In genomic region chr9:131590907-131591844, GRCh38 we compare ENCODE assay signal across 8 cellular contexts. TPM values are rescaled to one million over a fixed set of nuclear protein-coding genes. Genes with fewer than 3 reads are reported as not detected.
DNase-seq lines count a peak whose midpoint lies in the region; ATAC-seq and TF ChIP-seq lines count a peak whose summit lies in the region.

No MANE protein-coding gene starts in this region.

- no peak overlapping the region for H3K27ac ChIP-seq in adrenal gland
- H3K27ac ChIP-seq in left ventricle myocardium inferior (replicated peaks), result peak overlapping the region; percentile 16
- no peak overlapping the region for H3K27ac ChIP-seq in sigmoid colon

- TF ChIP-seq EP300 in sigmoid colon (IDR thresholded peaks at IDR 0.05), result no peak

- no peak overlapping the region for H3K4me3 ChIP-seq in adrenal gland
- no peak overlapping the region for H3K4me3 ChIP-seq in left ventricle myocardium inferior
- no peak overlapping the region for H3K4me3 ChIP-seq in sigmoid colon

- intact Hi-C loops in adrenal gland (cut with DNase I), result loop anchor here (2.0 kb wide), 1 partner anchor 150 kb away; the partner anchor contains the start of gene RAPGEF1 (in 2 of the 2)
- intact Hi-C loops in left ventricle myocardium inferior (cut with micrococcal nuclease), result loop anchor here (5.0 kb wide), 1 partner anchor 151 kb away; the partner anchor contains the start of gene RAPGEF1
- intact Hi-C loops in sigmoid colon (cut with DNase I), result loop anchor here (1.0 kb wide), 1 partner anchor 149 kb away; the partner anchor contains the start of gene RAPGEF1

- H3K9me3 ChIP-seq in adrenal gland (replicated peaks in 1 of 3) (no peaks in the 10 kb centered on the region), left ventricle myocardium inferior (replicated peaks) (no peaks in the 10 kb centered on the region), sigmoid colon (no peaks in the 10 kb centered on the region)

- peak; percentile 56 for DNase-seq in NCI-H1436 (lab: John Stamatoyannopoulos, UW)
- DNase-seq in NCI-H1436 treated with DMSO at 0.1 percent for 48 hours (lab: John Stamatoyannopoulos, UW), result no peak
- peak; percentile 52 for DNase-seq in NCI-H1105 treated with DMSO at 0.1 percent for 48 hours (lab: John Stamatoyannopoulos, UW)
- peak; percentile 49 to 78 (median 68) for DNase-seq in T-helper 2 cell
- DNase-seq in adrenal gland, result peak; percentile 77 to 92 (median 87)
- peak; percentile 83 for DNase-seq in left ventricle myocardium inferior
- DNase-seq in sigmoid colon, result peak; percentile 87

- no peaks in the 10 kb centered on the region for H3K27me3 ChIP-seq in adrenal gland
- H3K27me3 ChIP-seq in left ventricle myocardium inferior (ENCODE audit: low read depth), result no peaks in the 10 kb centered on the region
- no peaks in the 10 kb centered on the region for H3K27me3 ChIP-seq in sigmoid colon

- H3K4me1 ChIP-seq in adrenal gland (replicated peaks in 1 of 2) (no peaks in the 10 kb centered on the region), left ventricle myocardium inferior (peaks cover 24% of the 10 kb centered on the region), sigmoid colon (no peaks in the 10 kb centered on the region)

- TF ChIP-seq CTCF in adrenal gland (IDR thresholded peaks at IDR 0.05) (peak; percentile 83 to 98 (median 94)), left ventricle myocardium inferior (IDR thresholded peaks at IDR 0.05; ENCODE audit: borderline replicate concordance) (peak; percentile 88), sigmoid colon (IDR thresholded peaks at IDR 0.05) (peak; percentile 71 to 86 (median 84))

- 63 to 72% (median 68%) methylated on average over 14 to 21 of the region's 21 CpGs for WGBS in adrenal gland, 4 donors
- 65 to 68% methylated on average over 21 of the region's 21 CpGs for WGBS in sigmoid colon, 2 donors

- TF ChIP-seq POLR2A in adrenal gland (IDR thresholded peaks at IDR 0.05) (peak in 1 of 2 donors; percentile 37), sigmoid colon (IDR thresholded peaks at IDR 0.05) (no peak)

- peaks cover 0 to 52% of the 10 kb centered on the region in 2 donors for H3K36me3 ChIP-seq in adrenal gland (replicated peaks in 1 of 2)
- peaks cover 88% of the 10 kb centered on the region for H3K36me3 ChIP-seq in left ventricle myocardium inferior
- H3K36me3 ChIP-seq in sigmoid colon, result peaks cover 23 to 75% (median 47%) of the 10 kb centered on the region in 4 donors

- no peak for ATAC-seq in HG03139 (IDR thresholded peaks at IDR 0.05; ENCODE audit: unreplicated experiment)

RNA-seq across cellular contexts. Expression of gene PRRT1B, which starts 45.9 kb away (rescaled TPM):
- not detected for total RNA-seq in adrenal gland
- polyA plus RNA-seq in adrenal gland, result not detected
- not detected for total RNA-seq in left ventricle myocardium inferior
- total RNA-seq in sigmoid colon, result not detected
- 1 to 10 TPM in 2 of 3 donors, under 1 TPM in 1; 0.45 to 3.6 (median 1.4) TPM for polyA plus RNA-seq in sigmoid colon
